In the genomic region with DNA sequence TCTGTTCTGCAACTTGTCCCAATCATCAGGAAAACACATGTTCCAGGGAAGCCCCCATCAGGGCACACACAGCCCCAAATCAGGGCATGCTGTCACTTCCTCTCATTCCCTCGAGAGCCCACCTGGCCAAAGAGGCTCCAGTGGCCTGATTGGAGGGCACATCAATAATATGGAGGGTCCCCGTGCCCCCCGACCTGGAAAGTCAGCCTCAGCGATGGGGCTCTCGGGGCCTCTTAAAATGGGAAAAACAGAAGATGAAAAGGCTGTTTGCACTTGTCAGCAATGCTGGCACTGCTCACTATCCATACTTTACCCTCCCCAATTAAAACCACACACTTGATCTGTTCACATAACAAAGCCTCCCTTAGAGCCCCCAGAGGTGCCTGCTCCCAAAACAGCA, we compare ENCODE assay signal across 34 cellular contexts.
"Had no signal": no experiment of that assay in that cellular context is flagged by ENCODE, and none has a peak within 500 bp of the region (broad histone marks: within the 10 kb centered on the region; RNA-seq: fewer than 3 reads in every experiment).

No MANE protein-coding gene starts in this region.

- H3K36me3 ChIP-seq: MG63 had no signal

- H3K27me3 ChIP-seq: MG63 had no signal

- DNase-seq: Karpas-422, Kasumi-1, MG63, MM.1S, MV-4-11, NCI-H1048, NCI-H1092, NCI-H1092 treated with DMSO at 0.1 percent for 48 hours, NCI-H1105, NCI-H1105 treated with DMSO at 0.1 percent for 48 hours, NCI-H1417, NCI-H1417 treated with DMSO at 0.1 percent for 48 hours, NCI-H1436, NCI-H1436 treated with DMSO at 0.1 percent for 48 hours, NCI-H146, NCI-H1694, NCI-H1694 treated with DMSO at 0.1 percent for 48 hours, NCI-H187, NCI-H187 treated with DMSO at 0.1 percent for 48 hours, NCI-H1930, NCI-H2029, NCI-H2029 treated with DMSO at 0.1 percent for 48 hours, NCI-H2081, NCI-H2081 treated with DMSO at 0.1 percent for 48 hours, NCI-H2107, NCI-H2171, NCI-H2171 treated with DMSO at 0.1 percent for 48 hours, NCI-H2227 treated with DMSO at 0.1 percent for 48 hours, NCI-H226, NCI-H345, NCI-H446, NCI-H446 treated with DMSO at 0.1 percent for 48 hours, NCI-H510A, NCI-H510A treated with DMSO at 0.1 percent for 48 hours had no signal

- H3K4me3 ChIP-seq: MG63 had no signal

- H3K9me3 ChIP-seq: MG63 had no signal
